Comparison of ENCODE assay signal across 24 cellular contexts in the genomic region with DNA sequence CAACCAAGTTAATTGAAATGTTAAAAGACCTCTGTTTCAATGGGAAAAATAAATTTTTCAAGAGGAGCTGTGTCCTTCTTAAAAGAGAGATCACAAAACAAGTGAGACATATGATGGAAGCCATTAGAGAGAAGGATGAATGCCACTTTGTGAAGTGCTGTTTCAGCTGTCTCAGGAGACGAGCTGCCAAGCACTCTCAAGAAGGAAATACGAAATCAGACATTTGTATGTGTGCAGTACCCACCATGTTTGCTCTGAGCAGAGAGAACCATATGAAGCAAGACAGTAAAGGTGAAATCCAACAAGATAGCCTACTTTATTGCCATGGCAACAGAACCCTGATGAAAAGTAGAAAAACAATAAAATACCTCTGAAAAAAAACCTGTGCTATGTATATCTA.
DNase-seq lines count a peak whose midpoint lies in the region; ATAC-seq and TF ChIP-seq lines count a peak whose summit lies in the region.
"Had no signal": no experiment of that assay in that cellular context is flagged by ENCODE, and none has a peak within 500 bp of the region (broad histone marks: within the 10 kb centered on the region; RNA-seq: fewer than 3 reads in every experiment).

No MANE protein-coding gene starts in this region.

- peak overlapping the region; percentile 81; the same call in 1 of the 2 replicates for H3K27ac Mint-ChIP-seq in WTC11
- H3K27ac Mint-ChIP-seq: B cell; CD8-positive, alpha-beta T cell had no signal

- no peak overlapping the region for H3K27ac ChIP-seq in GM23248
- H3K27ac ChIP-seq: 22Rv1, C4-2B had no signal

- no peak overlapping the region for H3K9ac ChIP-seq in GM23248

- CTCF ChIA-PET in WTC11 (lab: Charles Lee), result no interaction called here

- no peaks in the 10 kb centered on the region for H3K36me3 ChIP-seq in GM23248 (ENCODE audit: low read depth)
- H3K36me3 ChIP-seq: MG63 had no signal

- no peaks in the 10 kb centered on the region for H3F3A ChIP-seq in GM23248 (ENCODE audit: insufficient read depth)

- no peaks in the 10 kb centered on the region for H3K27me3 Mint-ChIP-seq in WTC11 (ENCODE audit: low read depth)
- H3K27me3 Mint-ChIP-seq: B cell had no signal

- ATAC-seq in WTC11 (no peak), HG02623 (IDR thresholded peaks at IDR 0.05; ENCODE audit: unreplicated experiment) (no peak)
- ATAC-seq: CD8-positive, alpha-beta T cell; HCT116 had no signal

- H3K4me1 ChIP-seq in GM23248 (ENCODE audit: insufficient read depth), result no peaks in the 10 kb centered on the region
- H3K4me1 ChIP-seq: Caco-2 had no signal

- no peaks in the 10 kb centered on the region for H3K79me2 ChIP-seq in GM23248 (ENCODE audit: insufficient read depth)

- H3K4me2 ChIP-seq in GM23248 (ENCODE audit: unreplicated experiment), result no peak overlapping the region

- H3K4me3 Mint-ChIP-seq in WTC11, result no peak overlapping the region
- H3K4me3 Mint-ChIP-seq: B cell; CD8-positive, alpha-beta T cell had no signal

- H4K20me1 ChIP-seq in GM23248 (ENCODE audit: insufficient read depth), result no peaks in the 10 kb centered on the region

- H3K36me3 Mint-ChIP-seq in WTC11, result no peaks in the 10 kb centered on the region
- H3K36me3 Mint-ChIP-seq: CD8-positive, alpha-beta T cell had no signal

- no peaks in the 10 kb centered on the region for H3K9me3 ChIP-seq in GM23248 (ENCODE audit: low read depth)
- H3K9me3 ChIP-seq: Caco-2, MG63 had no signal

- H3K9me3 Mint-ChIP-seq in WTC11, result peaks cover 6% of the 10 kb centered on the region

- no peak overlapping the region for H3K4me3 ChIP-seq in GM23248
- H3K4me3 ChIP-seq: MG63 had no signal

- TF ChIP-seq CTCF in WTC11 (IDR thresholded peaks at IDR 0.05), result no peak

- peaks cover 5% of the 10 kb centered on the region; the same call in 1 of the 2 replicates for H3K9me2 ChIP-seq in GM23248 (ENCODE audit: insufficient read depth)

- no peaks in the 10 kb centered on the region for H3K27me3 ChIP-seq in GM23248 (replicated peaks; ENCODE audit: insufficient read depth)
- H3K27me3 ChIP-seq: MG63 had no signal

- 0 to 6% methylated on average over 2 of the region's 2 CpGs for WGBS in GM23248 (ENCODE audit: low coverage in 1 of 2, low lambda C conversion rate in 2 of 2, missing lambda C conversion rate in 2 of 2), 2 experiments

- POLR2A ChIA-PET in WTC11 (lab: Charles Lee), result no interaction called here

- H3K4me1 Mint-ChIP-seq in WTC11, result peaks cover 7% of the 10 kb centered on the region
- H3K4me1 Mint-ChIP-seq: B cell had no signal

- DNase-seq in DMS153 (lab: John Stamatoyannopoulos, UW) (peak; percentile 16), DMS153 treated with DMSO at 0.1 percent for 48 hours (lab: John Stamatoyannopoulos, UW; ENCODE audit: unreplicated experiment) (no peak), NCI-H748 (lab: John Stamatoyannopoulos, UW; ENCODE audit: unreplicated experiment) (peak; percentile 3), NCI-H748 treated with DMSO at 0.1 percent for 48 hours (lab: John Stamatoyannopoulos, UW) (no peak), WTC11 (ENCODE audit: low spot score) (no peak), GM23248 (no peak), medulla oblongata (ENCODE audit: extremely low spot score) (no peak)
- DNase-seq: Caco-2; CD8-positive, alpha-beta T cell; IMR-90; KG1; MG63; NCI-H1436; NCI-H187; NCI-H2081 treated with DMSO at 0.1 percent for 48 hours; NCI-H774; Right ventricle myocardium superior; RPMI8226; T-helper 1 cell had no signal

- in situ Hi-C loops in GM23248 (cut with MboI), result no loop called here

- no peak overlapping the region for H2AFZ ChIP-seq in GM23248

TF ChIP-seq in WTC11, 78 proteins besides CTCF, POLR2A, EP300 and RAD21:
- TF ChIP-seq, protein P1, sequence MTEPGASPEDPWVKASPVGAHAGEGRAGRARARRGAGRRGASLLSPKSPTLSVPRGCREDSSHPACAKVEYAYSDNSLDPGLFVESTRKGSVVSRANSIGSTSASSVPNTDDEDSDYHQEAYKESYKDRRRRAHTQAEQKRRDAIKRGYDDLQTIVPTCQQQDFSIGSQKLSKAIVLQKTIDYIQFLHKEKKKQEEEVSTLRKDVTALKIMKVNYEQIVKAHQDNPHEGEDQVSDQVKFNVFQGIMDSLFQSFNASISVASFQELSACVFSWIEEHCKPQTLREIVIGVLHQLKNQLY (CRISPR knock-in tag; IDR thresholded peaks at IDR 0.05), result no peak
- TF ChIP-seq ATF1 (CRISPR knock-in tag; IDR thresholded peaks at IDR 0.05), result no peak
- TF ChIP-seq, protein P2, sequence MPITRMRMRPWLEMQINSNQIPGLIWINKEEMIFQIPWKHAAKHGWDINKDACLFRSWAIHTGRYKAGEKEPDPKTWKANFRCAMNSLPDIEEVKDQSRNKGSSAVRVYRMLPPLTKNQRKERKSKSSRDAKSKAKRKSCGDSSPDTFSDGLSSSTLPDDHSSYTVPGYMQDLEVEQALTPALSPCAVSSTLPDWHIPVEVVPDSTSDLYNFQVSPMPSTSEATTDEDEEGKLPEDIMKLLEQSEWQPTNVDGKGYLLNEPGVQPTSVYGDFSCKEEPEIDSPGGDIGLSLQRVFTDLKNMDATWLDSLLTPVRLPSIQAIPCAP (CRISPR knock-in tag; IDR thresholded peaks at IDR 0.05), result no peak
- TF ChIP-seq, protein P3, sequence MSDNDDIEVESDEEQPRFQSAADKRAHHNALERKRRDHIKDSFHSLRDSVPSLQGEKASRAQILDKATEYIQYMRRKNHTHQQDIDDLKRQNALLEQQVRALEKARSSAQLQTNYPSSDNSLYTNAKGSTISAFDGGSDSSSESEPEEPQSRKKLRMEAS (CRISPR knock-in tag; IDR thresholded peaks at IDR 0.05), result no peak
- no peak for TF ChIP-seq ZNF317 (CRISPR knock-in tag; IDR thresholded peaks at IDR 0.05; ENCODE audit: borderline replicate concordance, low read depth)

Comparison
In these comparisons a context has a peak if more than half of its experiments do, and no peak if none do; other contexts are left out.
1. DNase-seq: peak in DMS153 (single experiment) and NCI-H748 (single experiment); none in DMS153 treated with DMSO at 0.1 percent for 48 hours (single experiment), NCI-H748 treated with DMSO at 0.1 percent for 48 hours (single experiment), WTC11 (single experiment), GM23248 (single experiment) and medulla oblongata (single experiment).